8 cellular contexts compared by ENCODE assay signal in genomic region chr2:54673501-54673998, GRCh38. TPM values are rescaled to one million over a fixed set of nuclear protein-coding genes. Genes with fewer than 3 reads are reported as not detected.
DNase-seq lines count a peak whose midpoint lies in the region; ATAC-seq, FAIRE-seq and TF ChIP-seq lines count a peak whose summit lies in the region.
"Had no signal": no experiment of that assay in that cellular context is flagged by ENCODE, and none has a peak within 500 bp of the region (broad histone marks: within the 10 kb centered on the region; RNA-seq: fewer than 3 reads in every experiment).

No MANE protein-coding gene starts in this region.

- peak overlapping the region; percentile 73 for H3K9ac ChIP-seq in keratinocyte (ENCODE audit: control insufficient read depth, extremely low read depth, insufficient read depth, low read length)

- ATAC-seq in GM19452 (IDR thresholded peaks at IDR 0.05; ENCODE audit: unreplicated experiment), result peak; percentile 41
- ATAC-seq in HG03469 (IDR thresholded peaks at IDR 0.05; ENCODE audit: unreplicated experiment), result peak; percentile 27

- TF ChIP-seq CTCF in keratinocyte (optimal IDR thresholded peaks at IDR 0.05 in 1 of 3, IDR thresholded peaks at IDR 0.05 in 1 of 3, conservative IDR thresholded peaks at IDR 0.05 in 1 of 3; ENCODE audit: extremely low read depth in 1 of 3, insufficient read depth in 2 of 3, low read length in 3 of 3), result no peak

- peaks cover 5% of the 10 kb centered on the region for H3K36me3 Mint-ChIP-seq in activated naive CD8-positive, alpha-beta T cell treated with anti-CD3 and anti-CD28 coated beads for 36 hours

- H3K4me1 ChIP-seq in keratinocyte (ENCODE audit: control insufficient read depth, extremely low read depth, insufficient read depth, low read length), result peaks cover 39% of the 10 kb centered on the region

- peak overlapping the region; percentile 41 for H2AFZ ChIP-seq in keratinocyte (ENCODE audit: control insufficient read depth, low read length)

- peak overlapping the region; percentile 89 for H3K27ac ChIP-seq in keratinocyte (ENCODE audit: control insufficient read depth, insufficient read depth, low read length)

- H3K4me1 Mint-ChIP-seq in activated naive CD8-positive, alpha-beta T cell treated with anti-CD3 and anti-CD28 coated beads for 36 hours, result peaks cover 17% of the 10 kb centered on the region

- H3K4me2 ChIP-seq in keratinocyte (ENCODE audit: control insufficient read depth, extremely low read depth, insufficient read depth, low read depth, low read length), result peak overlapping the region; percentile 83

- no peak overlapping the region for H3K4me3 Mint-ChIP-seq in activated naive CD8-positive, alpha-beta T cell treated with anti-CD3 and anti-CD28 coated beads for 36 hours

- H3K79me2 ChIP-seq in keratinocyte (ENCODE audit: control insufficient read depth, insufficient read depth, low read length), result no peaks in the 10 kb centered on the region

- DNase-seq in activated naive CD8-positive, alpha-beta T cell treated with anti-CD3 and anti-CD28 coated beads for 36 hours, result peak; percentile 69
- no peak for DNase-seq in keratinocyte (ENCODE audit: low read depth, low spot score)
- DNase-seq in stimulated activated CD4-positive, alpha-beta T cell treated with anti-CD3 and anti-CD28 coated beads, TNF-alpha, amount 100 ng/mL, for 48 hours (ENCODE audit: low read depth in 3 of 3), result peak; percentile 21 to 28 (median 27)
- DNase-seq in COLO668 (lab: John Stamatoyannopoulos, UW; ENCODE audit: unreplicated experiment), result no peak
- DNase-seq in dedifferentiated amniotic fluid mesenchymal stem cell (ENCODE audit: extremely low spot score), result no peak

- H4K20me1 ChIP-seq in keratinocyte (ENCODE audit: control insufficient read depth, extremely low read depth, insufficient read depth, low read length), result no peaks in the 10 kb centered on the region

- no peaks in the 10 kb centered on the region for H3K27me3 ChIP-seq in keratinocyte (ENCODE audit: control insufficient read depth, extremely low read depth, insufficient read depth, low read length)

- H3K9me3 ChIP-seq in keratinocyte (ENCODE audit: control insufficient read depth, low read depth, low read length), result no peaks in the 10 kb centered on the region

- H3K36me3 ChIP-seq in keratinocyte (ENCODE audit: control insufficient read depth in 2 of 2, extremely low read depth in 1 of 2, insufficient read depth in 2 of 2, low read length in 2 of 2), result peaks cover 6 to 12% of the 10 kb centered on the region in 2 experiments

- dilution Hi-C loops in keratinocyte (cut with MboI; ENCODE audit: extremely low pct_ligation_motif_present, low sequenced_read_pairs), result no loop called here

- FAIRE-seq in keratinocyte (lab: Jason Lieb, UNC), result peak; percentile 26
- FAIRE-seq: islet of Langerhans had no signal

- no peaks in the 10 kb centered on the region for H3K9me1 ChIP-seq in keratinocyte (ENCODE audit: control insufficient read depth, extremely low read depth, insufficient read depth, low read length)

- H3K9me3 Mint-ChIP-seq in activated naive CD8-positive, alpha-beta T cell treated with anti-CD3 and anti-CD28 coated beads for 36 hours, result no peaks in the 10 kb centered on the region

- H3K4me3 ChIP-seq in keratinocyte (ENCODE audit: control insufficient read depth in 2 of 3, extremely low read depth in 1 of 3, insufficient read depth in 2 of 3, low read depth in 1 of 3, low read length in 3 of 3), result peak overlapping the region in 1 of 3 experiments; percentile 56

- H3K27ac Mint-ChIP-seq in activated naive CD8-positive, alpha-beta T cell treated with anti-CD3 and anti-CD28 coated beads for 36 hours, result peak overlapping the region; percentile 65

- peaks cover 24% of the 10 kb centered on the region for H3K27me3 Mint-ChIP-seq in activated naive CD8-positive, alpha-beta T cell treated with anti-CD3 and anti-CD28 coated beads for 36 hours

RNA-seq across cellular contexts. Expression of gene EML6, which starts 49.9 kb away (rescaled TPM):
- total RNA-seq in activated naive CD8-positive, alpha-beta T cell treated with anti-CD3 and anti-CD28 coated beads for 36 hours, result 1 to 10 TPM in 1 of 2 experiments, under 1 TPM in 1; 0.54 to 1.3 TPM
- 0.26 to 2.0 TPM (median 0.96 TPM) in 3 replicates for polyA plus RNA-seq in keratinocyte
- polyA plus RNA-seq in keratinocyte (2011; ENCODE audit: low read depth), result 1.1 TPM
- polyA plus RNA-seq in keratinocyte (2011; cell fraction: cytosol; rRNA removed), result 0.36 and 0.57 TPM in 2 replicates
- 1.9 and 4.1 TPM in 2 replicates for polyA plus RNA-seq in keratinocyte (2011; cell fraction: nucleus; rRNA removed)
- 0.38 and 1.6 TPM in 2 replicates for polyA plus RNA-seq in keratinocyte (2012; ENCODE audit: low replicate concordance)
- 1.0 to 1.8 TPM (median 1.7 TPM) in 3 replicates for polyA minus RNA-seq in keratinocyte
- polyA minus RNA-seq in keratinocyte (2011; cell fraction: cytosol; rRNA and poly(A)+ RNA removed), result not detected
- 0.84 and 2.3 TPM in 2 replicates for polyA minus RNA-seq in keratinocyte (2011; cell fraction: nucleus; rRNA and poly(A)+ RNA removed)

Comparison
In these comparisons a context has a peak if more than half of its experiments do, and no peak if none do; other contexts are left out.
1. DNase-seq: peak in activated naive CD8-positive, alpha-beta T cell treated with anti-CD3 and anti-CD28 coated beads for 36 hours (single experiment) and stimulated activated CD4-positive, alpha-beta T cell treated with anti-CD3 and anti-CD28 coated beads, TNF-alpha, amount 100 ng/mL, for 48 hours (3 of 3); none in keratinocyte (single experiment), COLO668 (single experiment) and dedifferentiated amniotic fluid mesenchymal stem cell (single experiment).